Comparison of ENCODE assay signal across 1 cellular context in the genomic region with DNA sequence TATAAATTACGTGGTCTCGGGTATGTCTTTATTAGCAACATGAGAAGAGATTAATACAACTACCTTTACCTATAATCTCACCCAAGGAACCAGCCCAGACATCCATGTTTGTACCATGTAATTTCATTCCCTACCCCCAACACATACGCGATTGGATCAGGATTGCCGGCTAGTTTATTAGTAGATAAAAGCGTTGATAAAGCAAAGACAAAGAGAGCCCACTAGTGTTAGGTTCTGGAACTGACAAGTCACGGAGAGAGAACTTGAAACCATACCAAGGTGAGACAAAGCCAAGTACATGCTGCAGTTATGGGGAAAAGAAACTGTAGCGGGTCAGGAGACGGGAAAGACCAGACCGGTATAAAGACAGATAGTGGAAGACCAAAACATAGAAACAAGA.
TF ChIP-seq lines count a peak whose summit lies in the region.

No MANE protein-coding gene starts in this region.

TF ChIP-seq in Ishikawa, 13 proteins besides CTCF, POLR2A, EP300 and RAD21 (continued from another document):
- TF ChIP-seq, protein P1, sequence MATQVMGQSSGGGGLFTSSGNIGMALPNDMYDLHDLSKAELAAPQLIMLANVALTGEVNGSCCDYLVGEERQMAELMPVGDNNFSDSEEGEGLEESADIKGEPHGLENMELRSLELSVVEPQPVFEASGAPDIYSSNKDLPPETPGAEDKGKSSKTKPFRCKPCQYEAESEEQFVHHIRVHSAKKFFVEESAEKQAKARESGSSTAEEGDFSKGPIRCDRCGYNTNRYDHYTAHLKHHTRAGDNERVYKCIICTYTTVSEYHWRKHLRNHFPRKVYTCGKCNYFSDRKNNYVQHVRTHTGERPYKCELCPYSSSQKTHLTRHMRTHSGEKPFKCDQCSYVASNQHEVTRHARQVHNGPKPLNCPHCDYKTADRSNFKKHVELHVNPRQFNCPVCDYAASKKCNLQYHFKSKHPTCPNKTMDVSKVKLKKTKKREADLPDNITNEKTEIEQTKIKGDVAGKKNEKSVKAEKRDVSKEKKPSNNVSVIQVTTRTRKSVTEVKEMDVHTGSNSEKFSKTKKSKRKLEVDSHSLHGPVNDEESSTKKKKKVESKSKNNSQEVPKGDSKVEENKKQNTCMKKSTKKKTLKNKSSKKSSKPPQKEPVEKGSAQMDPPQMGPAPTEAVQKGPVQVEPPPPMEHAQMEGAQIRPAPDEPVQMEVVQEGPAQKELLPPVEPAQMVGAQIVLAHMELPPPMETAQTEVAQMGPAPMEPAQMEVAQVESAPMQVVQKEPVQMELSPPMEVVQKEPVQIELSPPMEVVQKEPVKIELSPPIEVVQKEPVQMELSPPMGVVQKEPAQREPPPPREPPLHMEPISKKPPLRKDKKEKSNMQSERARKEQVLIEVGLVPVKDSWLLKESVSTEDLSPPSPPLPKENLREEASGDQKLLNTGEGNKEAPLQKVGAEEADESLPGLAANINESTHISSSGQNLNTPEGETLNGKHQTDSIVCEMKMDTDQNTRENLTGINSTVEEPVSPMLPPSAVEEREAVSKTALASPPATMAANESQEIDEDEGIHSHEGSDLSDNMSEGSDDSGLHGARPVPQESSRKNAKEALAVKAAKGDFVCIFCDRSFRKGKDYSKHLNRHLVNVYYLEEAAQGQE (IDR thresholded peaks at IDR 0.05; ENCODE audit: low read depth) = no peak
- TF ChIP-seq TCF12 (IDR thresholded peaks at IDR 0.05; ENCODE audit: low read depth) (no peak), TAF1 (IDR thresholded peaks at IDR 0.05; ENCODE audit: low read depth) (no peak), TEAD4 (IDR thresholded peaks at IDR 0.05) (no peak), EGR1 (IDR thresholded peaks at IDR 0.05) (no peak), CREB1 (IDR thresholded peaks at IDR 0.05; ENCODE audit: low read depth) (no peak), MAX (IDR thresholded peaks at IDR 0.05) (no peak), NFIC (IDR thresholded peaks at IDR 0.05) (no peak)
- TF ChIP-seq, protein P2, sequence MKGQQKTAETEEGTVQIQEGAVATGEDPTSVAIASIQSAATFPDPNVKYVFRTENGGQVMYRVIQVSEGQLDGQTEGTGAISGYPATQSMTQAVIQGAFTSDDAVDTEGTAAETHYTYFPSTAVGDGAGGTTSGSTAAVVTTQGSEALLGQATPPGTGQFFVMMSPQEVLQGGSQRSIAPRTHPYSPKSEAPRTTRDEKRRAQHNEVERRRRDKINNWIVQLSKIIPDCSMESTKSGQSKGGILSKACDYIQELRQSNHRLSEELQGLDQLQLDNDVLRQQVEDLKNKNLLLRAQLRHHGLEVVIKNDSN (IDR thresholded peaks at IDR 0.05) = no peak
